7 cellular contexts compared by ENCODE assay signal in the genomic region with DNA sequence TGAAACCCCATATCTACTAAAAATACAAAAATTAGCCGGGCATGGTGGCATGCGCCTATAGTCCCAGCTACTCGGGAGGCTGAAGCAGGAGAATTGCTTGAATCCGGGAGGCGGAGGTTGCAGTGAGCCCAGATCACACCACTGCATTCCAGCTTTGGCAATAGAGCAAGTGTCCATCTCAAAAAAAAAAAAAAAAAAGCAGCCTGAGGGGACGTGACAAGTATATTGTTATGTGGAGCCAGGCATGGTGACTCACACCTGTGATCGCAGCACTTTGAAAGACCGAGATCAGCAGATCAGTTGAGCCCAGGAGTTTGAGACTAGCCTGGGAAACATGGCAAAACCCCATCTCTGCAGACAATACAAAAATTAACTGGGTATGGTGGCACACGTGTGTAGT. TPM values are rescaled to one million over a fixed set of nuclear protein-coding genes. Genes with fewer than 3 reads are reported as not detected.
"Had no signal": no experiment of that assay in that cellular context is flagged by ENCODE, and none has a peak within 500 bp of the region (broad histone marks: within the 10 kb centered on the region; RNA-seq: fewer than 3 reads in every experiment).

No MANE protein-coding gene starts in this region.

RNA-seq across cellular contexts. Expression of gene THRSP, which starts 35.2 kb away (rescaled TPM):
- total RNA-seq: activated CD4-positive, alpha-beta T cell treated with anti-CD3 and anti-CD28 coated beads for 36 hours; ascending aorta; lower lobe of right lung; neural crest cell; osteoblast; prostate gland; WTC11 had no signal
